In genomic region chr16:23907457-23907902, GRCh38 we compare ENCODE assay signal across 14 cellular contexts.
DNase-seq lines count a peak whose midpoint lies in the region; ATAC-seq lines count a peak whose summit lies in the region.
"Had no signal": no experiment of that assay in that cellular context is flagged by ENCODE, and none has a peak within 500 bp of the region (broad histone marks: within the 10 kb centered on the region; RNA-seq: fewer than 3 reads in every experiment).

No MANE protein-coding gene starts in this region.

- H3K36me3 ChIP-seq in SK-N-MC (ENCODE audit: insufficient read depth, low read length) = no peaks in the 10 kb centered on the region; the same call in 1 of the 2 replicates
- H3K36me3 ChIP-seq: BE2C, vagina had no signal

- peak overlapping the region in 1 of 2 donors; percentile 29 for H3K4me3 Mint-ChIP-seq in effector memory CD8-positive, alpha-beta T cell
- H3K4me3 Mint-ChIP-seq in stimulated activated effector memory CD8-positive, alpha-beta T cell treated with anti-CD3 and anti-CD28 coated beads, Interleukin-12 subunit alpha, Interleukin-12 subunit beta, amount 100 ng/mL, for 72 hours = no peak overlapping the region

- in situ Hi-C loops in G401 (cut with HindIII; ENCODE audit: low sequenced_read_pairs) = no loop called here

- peak overlapping the region; percentile 100 for H3K27ac ChIP-seq in SK-N-MC
- H3K27ac ChIP-seq: vagina had no signal

- peak; percentile 19 for DNase-seq in DMS153 treated with DMSO at 0.1 percent for 48 hours (lab: John Stamatoyannopoulos, UW; ENCODE audit: unreplicated experiment)
- no peak for DNase-seq in SK-N-MC (ENCODE audit: low read depth, low spot score)
- DNase-seq in effector memory CD8-positive, alpha-beta T cell = no peak
- peak in 1 of 2 donors; percentile 45 for DNase-seq in stimulated activated effector memory CD8-positive, alpha-beta T cell treated with anti-CD3 and anti-CD28 coated beads, Interleukin-12 subunit alpha, Interleukin-12 subunit beta, amount 100 ng/mL, for 72 hours (ENCODE audit: low spot score in 2 of 2)
- no peak for DNase-seq in DMS53 treated with DMSO at 0.1 percent for 48 hours (lab: John Stamatoyannopoulos, UW; ENCODE audit: unreplicated experiment)
- DNase-seq in activated naive CD4-positive, alpha-beta T cell treated with anti-CD3 and anti-CD28 coated beads, Interleukin-2, amount 50 U/mL, for 72 hours (ENCODE audit: low spot score in 2 of 2) = no peak
- no peak for DNase-seq in G401 (ENCODE audit: low spot score)
- DNase-seq: BE2C; NCI-H1694; NCI-H345; NK-92 treated with Interleukin-12 subunit alpha and Interleukin-12 subunit beta, amount 100 ng/mL, for 24 hours; RPMI8226 had no signal

- no peaks in the 10 kb centered on the region for H3K9me3 Mint-ChIP-seq in effector memory CD8-positive, alpha-beta T cell
- H3K9me3 Mint-ChIP-seq in stimulated activated effector memory CD8-positive, alpha-beta T cell treated with anti-CD3 and anti-CD28 coated beads, Interleukin-12 subunit alpha, Interleukin-12 subunit beta, amount 100 ng/mL, for 72 hours = no peaks in the 10 kb centered on the region
- no peaks in the 10 kb centered on the region for H3K9me3 Mint-ChIP-seq in activated naive CD4-positive, alpha-beta T cell treated with anti-CD3 and anti-CD28 coated beads, Interleukin-2, amount 50 U/mL, for 72 hours

- no peaks in the 10 kb centered on the region for H3K9me3 ChIP-seq in SK-N-MC (ENCODE audit: low read depth, low read length)
- H3K9me3 ChIP-seq: BE2C, vagina had no signal

- H3K36me3 Mint-ChIP-seq in effector memory CD8-positive, alpha-beta T cell (ENCODE audit: insufficient read depth) = no peaks in the 10 kb centered on the region
- no peaks in the 10 kb centered on the region for H3K36me3 Mint-ChIP-seq in stimulated activated effector memory CD8-positive, alpha-beta T cell treated with anti-CD3 and anti-CD28 coated beads, Interleukin-12 subunit alpha, Interleukin-12 subunit beta, amount 100 ng/mL, for 72 hours
- H3K36me3 Mint-ChIP-seq in activated naive CD4-positive, alpha-beta T cell treated with anti-CD3 and anti-CD28 coated beads, Interleukin-2, amount 50 U/mL, for 72 hours = peaks cover 0 to 8% of the 10 kb centered on the region in 2 donors

- H3K4me3 ChIP-seq in SK-N-MC = peak overlapping the region; percentile 9; the same call in 1 of the 2 replicates
- H3K4me3 ChIP-seq: vagina had no signal

- peaks cover 46 to 83% of the 10 kb centered on the region in 2 donors for H3K4me1 Mint-ChIP-seq in effector memory CD8-positive, alpha-beta T cell (ENCODE audit: low read depth in 2 of 2)
- H3K4me1 Mint-ChIP-seq in stimulated activated effector memory CD8-positive, alpha-beta T cell treated with anti-CD3 and anti-CD28 coated beads, Interleukin-12 subunit alpha, Interleukin-12 subunit beta, amount 100 ng/mL, for 72 hours = peaks cover 75% of the 10 kb centered on the region

- H3K27me3 Mint-ChIP-seq in effector memory CD8-positive, alpha-beta T cell = no peaks in the 10 kb centered on the region

- H3K27ac Mint-ChIP-seq in effector memory CD8-positive, alpha-beta T cell = peak overlapping the region; percentile 67 to 74
- peak overlapping the region; percentile 13 for H3K27ac Mint-ChIP-seq in stimulated activated effector memory CD8-positive, alpha-beta T cell treated with anti-CD3 and anti-CD28 coated beads, Interleukin-12 subunit alpha, Interleukin-12 subunit beta, amount 100 ng/mL, for 72 hours
- H3K27ac Mint-ChIP-seq in activated naive CD4-positive, alpha-beta T cell treated with anti-CD3 and anti-CD28 coated beads, Interleukin-2, amount 50 U/mL, for 72 hours = peak overlapping the region in 1 of 2 donors; percentile 11
- H3K27ac Mint-ChIP-seq: progenitor cell of endocrine pancreas had no signal

- ATAC-seq in effector memory CD8-positive, alpha-beta T cell (replicated peaks) = no peak
- ATAC-seq in stimulated activated effector memory CD8-positive, alpha-beta T cell treated with anti-CD3 and anti-CD28 coated beads, Interleukin-12 subunit alpha, Interleukin-12 subunit beta, amount 100 ng/mL, for 72 hours = no peak
- ATAC-seq in activated naive CD4-positive, alpha-beta T cell treated with anti-CD3 and anti-CD28 coated beads, Interleukin-2, amount 50 U/mL, for 72 hours = no peak

- peak overlapping the region; percentile 73 for H3K9ac ChIP-seq in SK-N-MC (ENCODE audit: insufficient read length)
